In genomic region chr11:14684234-14684915, GRCh38 we compare ENCODE assay signal across 7 cellular contexts. TPM values are rescaled to one million over a fixed set of nuclear protein-coding genes. Genes with fewer than 3 reads are reported as not detected.
DNase-seq lines count a peak whose midpoint lies in the region; ATAC-seq lines count a peak whose summit lies in the region.
"Not testable (repeated sequence)": the region's sequence is repeated elsewhere in the genome, so short reads cannot be mapped to it uniquely, and the experiment has no call there.

No MANE protein-coding gene starts in this region.

- peaks cover 12% of the 10 kb centered on the region for H3K4me1 ChIP-seq in CD8-positive, alpha-beta memory T cell (ENCODE audit: insufficient read depth, low read length)

- H3K27me3 ChIP-seq in CD8-positive, alpha-beta memory T cell (ENCODE audit: insufficient read depth, low read length, poor library complexity, severe bottlenecking): not testable (repeated sequence)

- not testable (repeated sequence) for ATAC-seq in T-helper 17 cell; activated CD8-positive, alpha-beta T cell treated with anti-CD3 and anti-CD28 coated beads, Interleukin-2, amount 10 ng/mL, durations not matched to agents 7 days and 5 days; central memory CD8-positive, alpha-beta T cell (replicated peaks; ENCODE audit: extremely low read depth, poor library complexity, severe bottlenecking)
- ATAC-seq in naive thymus-derived CD8-positive, alpha-beta T cell: peak in 1 of 2 donors; percentile 13

- H3K27me3 Mint-ChIP-seq in CD8-positive, alpha-beta memory T cell; T-helper 17 cell; activated CD8-positive, alpha-beta T cell treated with anti-CD3 and anti-CD28 coated beads, Interleukin-2, amount 10 ng/mL, durations not matched to agents 7 days and 5 days (ENCODE audit: low read depth); activated naive CD8-positive, alpha-beta T cell; central memory CD8-positive, alpha-beta T cell; naive thymus-derived CD8-positive, alpha-beta T cell: not testable (repeated sequence)

- not testable (repeated sequence) for H3K4me3 Mint-ChIP-seq in CD8-positive, alpha-beta memory T cell; T-helper 17 cell; activated CD8-positive, alpha-beta T cell treated with anti-CD3 and anti-CD28 coated beads, Interleukin-2, amount 10 ng/mL, durations not matched to agents 7 days and 5 days
- peak overlapping the region; percentile 51 for H3K4me3 Mint-ChIP-seq in activated naive CD8-positive, alpha-beta T cell
- peak overlapping the region; percentile 27 for H3K4me3 Mint-ChIP-seq in central memory CD8-positive, alpha-beta T cell
- H3K4me3 Mint-ChIP-seq in naive thymus-derived CD8-positive, alpha-beta T cell: peak overlapping the region in 8 of 10 donors; percentile 43 to 73 (median 64)

- not testable (repeated sequence) for H3K36me3 ChIP-seq in CD8-positive, alpha-beta memory T cell (ENCODE audit: insufficient read depth, low read length)

- H3K4me3 ChIP-seq in CD8-positive, alpha-beta memory T cell (ENCODE audit: low read length); Jurkat, Clone E6-1 (ENCODE audit: low read length): not testable (repeated sequence)

- H3K9me3 ChIP-seq in CD8-positive, alpha-beta memory T cell (ENCODE audit: low read length); T-helper 17 cell (ENCODE audit: control insufficient read depth, low read length, poor library complexity, severe bottlenecking): not testable (repeated sequence)

- peak overlapping the region in 6 of 8 donors; percentile 15 to 75 (median 52) for H3K27ac Mint-ChIP-seq in CD8-positive, alpha-beta memory T cell
- peak overlapping the region; percentile 14 for H3K27ac Mint-ChIP-seq in T-helper 17 cell
- H3K27ac Mint-ChIP-seq in activated CD8-positive, alpha-beta T cell treated with anti-CD3 and anti-CD28 coated beads, Interleukin-2, amount 10 ng/mL, durations not matched to agents 7 days and 5 days: peak overlapping the region; percentile 56
- peak overlapping the region; percentile 77 for H3K27ac Mint-ChIP-seq in activated naive CD8-positive, alpha-beta T cell
- not testable (repeated sequence) for H3K27ac Mint-ChIP-seq in central memory CD8-positive, alpha-beta T cell (ENCODE audit: low read depth)
- peak overlapping the region; percentile 1 to 94 (median 78) for H3K27ac Mint-ChIP-seq in naive thymus-derived CD8-positive, alpha-beta T cell

- CTCF ChIA-PET in CD8-positive, alpha-beta memory T cell (lab: Charles Lee): not testable (repeated sequence)
- CTCF ChIA-PET in activated CD8-positive, alpha-beta T cell treated with anti-CD3 and anti-CD28 coated beads, Interleukin-2, amount 10 ng/mL, durations not matched to agents 7 days and 5 days (lab: Charles Lee): interaction anchor here (1.3 kb wide), 1 partner anchor 14 kb away, joined by 3 read pairs; no protein-coding TSS in a partner anchor

- H3K4me1 Mint-ChIP-seq in CD8-positive, alpha-beta memory T cell: peaks cover 53 to 88% (median 79%) of the 10 kb centered on the region in 3 donors
- H3K4me1 Mint-ChIP-seq in T-helper 17 cell: peaks cover 12% of the 10 kb centered on the region
- peaks cover 38% of the 10 kb centered on the region for H3K4me1 Mint-ChIP-seq in activated CD8-positive, alpha-beta T cell treated with anti-CD3 and anti-CD28 coated beads, Interleukin-2, amount 10 ng/mL, durations not matched to agents 7 days and 5 days (ENCODE audit: low read depth)
- H3K4me1 Mint-ChIP-seq in activated naive CD8-positive, alpha-beta T cell (ENCODE audit: low read depth): peaks cover 76% of the 10 kb centered on the region
- peaks cover 48% of the 10 kb centered on the region for H3K4me1 Mint-ChIP-seq in central memory CD8-positive, alpha-beta T cell
- peaks cover 33 to 74% (median 61%) of the 10 kb centered on the region in 4 donors for H3K4me1 Mint-ChIP-seq in naive thymus-derived CD8-positive, alpha-beta T cell

- POLR2A ChIA-PET in CD8-positive, alpha-beta memory T cell (lab: Charles Lee); activated CD8-positive, alpha-beta T cell treated with anti-CD3 and anti-CD28 coated beads, Interleukin-2, amount 10 ng/mL, durations not matched to agents 7 days and 5 days (lab: Charles Lee): not testable (repeated sequence)
- POLR2A ChIA-PET in naive thymus-derived CD8-positive, alpha-beta T cell (lab: Charles Lee): interaction anchor here (0.6 to 1.4 kb wide), 2 partner anchors 39 to 139 kb away, joined by 3 read pairs; no protein-coding TSS in a partner anchor

- H3K36me3 Mint-ChIP-seq in CD8-positive, alpha-beta memory T cell: peaks cover 15 to 44% (median 21%) of the 10 kb centered on the region in 3 donors
- H3K36me3 Mint-ChIP-seq in T-helper 17 cell (ENCODE audit: low read depth): not testable (repeated sequence)
- peaks cover 64% of the 10 kb centered on the region for H3K36me3 Mint-ChIP-seq in activated CD8-positive, alpha-beta T cell treated with anti-CD3 and anti-CD28 coated beads, Interleukin-2, amount 10 ng/mL, durations not matched to agents 7 days and 5 days (ENCODE audit: low read depth)
- peaks cover 33% of the 10 kb centered on the region for H3K36me3 Mint-ChIP-seq in activated naive CD8-positive, alpha-beta T cell
- H3K36me3 Mint-ChIP-seq in central memory CD8-positive, alpha-beta T cell (ENCODE audit: insufficient read depth): peaks cover 11% of the 10 kb centered on the region
- H3K36me3 Mint-ChIP-seq in naive thymus-derived CD8-positive, alpha-beta T cell: peaks cover 28 to 58% (median 51%) of the 10 kb centered on the region in 3 donors

- H3K9me3 Mint-ChIP-seq in CD8-positive, alpha-beta memory T cell: peaks cover 3 to 10% (median 3%) of the 10 kb centered on the region in 5 donors
- peaks cover 21% of the 10 kb centered on the region for H3K9me3 Mint-ChIP-seq in activated CD8-positive, alpha-beta T cell treated with anti-CD3 and anti-CD28 coated beads, Interleukin-2, amount 10 ng/mL, durations not matched to agents 7 days and 5 days (ENCODE audit: insufficient read depth)
- not testable (repeated sequence) for H3K9me3 Mint-ChIP-seq in activated naive CD8-positive, alpha-beta T cell (ENCODE audit: low read depth); central memory CD8-positive, alpha-beta T cell
- H3K9me3 Mint-ChIP-seq in naive thymus-derived CD8-positive, alpha-beta T cell: peaks cover 0 to 32% (median 14%) of the 10 kb centered on the region in 9 donors

- not testable (repeated sequence) for H3K27ac ChIP-seq in CD8-positive, alpha-beta memory T cell (ENCODE audit: low read depth, low read length)

- peak in 1 of 5 donors; percentile 29 for DNase-seq in CD8-positive, alpha-beta memory T cell
- peak; percentile 62 for DNase-seq in Jurkat, Clone E6-1 (ENCODE audit: low read depth, low spot score)
- not testable (repeated sequence) for DNase-seq in T-helper 17 cell; activated CD8-positive, alpha-beta T cell treated with anti-CD3 and anti-CD28 coated beads, Interleukin-2, amount 10 ng/mL, durations not matched to agents 7 days and 5 days; central memory CD8-positive, alpha-beta T cell (ENCODE audit: low spot score in 2 of 2)
- peak in 2 of 10 donors; percentile 7 to 43 for DNase-seq in naive thymus-derived CD8-positive, alpha-beta T cell

RNA-seq across cellular contexts. Expression of gene PDE3B, which starts 40.8 kb away (rescaled TPM):
- total RNA-seq in CD8-positive, alpha-beta memory T cell: 10 to 100 TPM; 47.0 to 47.2 TPM
- polyA plus RNA-seq in CD8-positive, alpha-beta memory T cell: 39.8 TPM
- polyA plus RNA-seq in Jurkat, Clone E6-1 (2012; ENCODE audit: insufficient read depth, insufficient read length): 10.3 TPM
- 10 to 100 TPM; 68.9 to 90.4 TPM for total RNA-seq in T-helper 17 cell
- total RNA-seq in activated CD8-positive, alpha-beta T cell treated with anti-CD3 and anti-CD28 coated beads, Interleukin-2, amount 10 ng/mL, durations not matched to agents 7 days and 5 days: 10 to 100 TPM; 74.8 to 81.4 TPM
- 100 to 1,000 TPM; 228 to 240 TPM for total RNA-seq in naive thymus-derived CD8-positive, alpha-beta T cell
- 100 to 1,000 TPM in 1 of 3 donors, 10 to 100 TPM in 2; 59.2 to 127 (median 74.8) TPM for polyA plus RNA-seq in naive thymus-derived CD8-positive, alpha-beta T cell
